ENCODE assay signal across 9 cellular contexts in genomic region chr7:151247016-151247580, GRCh38. TPM values are rescaled to one million over a fixed set of nuclear protein-coding genes. Genes with fewer than 3 reads are reported as not detected.
DNase-seq lines count a peak whose midpoint lies in the region; ATAC-seq and TF ChIP-seq lines count a peak whose summit lies in the region.
"Had no signal": no experiment of that assay in that cellular context is flagged by ENCODE, and none has a peak within 500 bp of the region (broad histone marks: within the 10 kb centered on the region; RNA-seq: fewer than 3 reads in every experiment).

No MANE protein-coding gene starts in this region.

- H3K4me1 Mint-ChIP-seq in activated naive CD8-positive, alpha-beta T cell (ENCODE audit: low read depth), result peaks cover 50% of the 10 kb centered on the region
- peaks cover 48% of the 10 kb centered on the region for H3K4me1 Mint-ChIP-seq in activated naive CD8-positive, alpha-beta T cell treated with anti-CD3 and anti-CD28 coated beads for 36 hours
- H3K4me1 Mint-ChIP-seq in naive thymus-derived CD4-positive, alpha-beta T cell, result peaks cover 40 to 70% (median 48%) of the 10 kb centered on the region in 7 donors
- H3K4me1 Mint-ChIP-seq in activated T-helper 1 cell treated with anti-CD3 and anti-CD28 coated beads, Interleukin-12 subunit alpha, Interleukin-12 subunit beta, Interleukin-2, Interleukin-4 antibody, amounts not matched to agents 30 ng/mL and 10 ng/mL and 1 ng/mL, durations not matched to agents 14 hours and 24 hours and 36 hours (ENCODE audit: low read depth), result peaks cover 35% of the 10 kb centered on the region

- H3K4me3 Mint-ChIP-seq in activated naive CD8-positive, alpha-beta T cell, result peak overlapping the region; percentile 30
- H3K4me3 Mint-ChIP-seq in activated naive CD8-positive, alpha-beta T cell treated with anti-CD3 and anti-CD28 coated beads for 36 hours, result no peak overlapping the region
- H3K4me3 Mint-ChIP-seq in naive thymus-derived CD4-positive, alpha-beta T cell, result peak overlapping the region in 7 of 10 donors; percentile 72 to 93 (median 86)
- H3K4me3 Mint-ChIP-seq in activated T-helper 1 cell treated with anti-CD3 and anti-CD28 coated beads, Interleukin-12 subunit alpha, Interleukin-12 subunit beta, Interleukin-2, Interleukin-4 antibody, amounts not matched to agents 30 ng/mL and 10 ng/mL and 1 ng/mL, durations not matched to agents 14 hours and 24 hours and 36 hours, result no peak overlapping the region

- H3K27me3 ChIP-seq in dorsolateral prefrontal cortex (no peaks in the 10 kb centered on the region), upper lobe of right lung (peaks cover 23% of the 10 kb centered on the region)
- H3K27me3 ChIP-seq in naive thymus-derived CD4-positive, alpha-beta T cell (ENCODE audit: control insufficient read depth in 2 of 2, insufficient read depth in 2 of 2, low read length in 2 of 2), result peaks cover 0 to 6% of the 10 kb centered on the region in 2 donors

- in situ Hi-C loops in KBM-7 (cut with MboI; ENCODE audit: low pct_unique_long_range_greater_than_20kb, low sequenced_read_pairs), result no loop called here

- H3K4me3 ChIP-seq in dorsolateral prefrontal cortex (peak overlapping the region in 46 of 59 donors; percentile 2 to 74 (median 65)), upper lobe of right lung (peak overlapping the region; percentile 61)
- H3K4me3 ChIP-seq in naive thymus-derived CD4-positive, alpha-beta T cell (ENCODE audit: low read length), result no peak overlapping the region

- H3K36me3 ChIP-seq in naive thymus-derived CD4-positive, alpha-beta T cell (ENCODE audit: control insufficient read depth in 2 of 3, insufficient read depth in 3 of 3, low read length in 3 of 3), result no peaks in the 10 kb centered on the region
- peaks cover 2% of the 10 kb centered on the region for H3K36me3 ChIP-seq in upper lobe of right lung

- no peaks in the 10 kb centered on the region for H3K9me3 ChIP-seq in naive thymus-derived CD4-positive, alpha-beta T cell (ENCODE audit: control insufficient read depth in 2 of 3, low read length in 3 of 3)
- H3K9me3 ChIP-seq in upper lobe of right lung, result no peaks in the 10 kb centered on the region

- H3K36me3 Mint-ChIP-seq in activated naive CD8-positive, alpha-beta T cell, result no peaks in the 10 kb centered on the region
- H3K36me3 Mint-ChIP-seq in activated naive CD8-positive, alpha-beta T cell treated with anti-CD3 and anti-CD28 coated beads for 36 hours, result no peaks in the 10 kb centered on the region
- H3K36me3 Mint-ChIP-seq in naive thymus-derived CD4-positive, alpha-beta T cell, result peaks cover 0 to 2% (median 0%) of the 10 kb centered on the region in 5 donors
- H3K36me3 Mint-ChIP-seq in activated T-helper 1 cell treated with anti-CD3 and anti-CD28 coated beads, Interleukin-12 subunit alpha, Interleukin-12 subunit beta, Interleukin-2, Interleukin-4 antibody, amounts not matched to agents 30 ng/mL and 10 ng/mL and 1 ng/mL, durations not matched to agents 14 hours and 24 hours and 36 hours (ENCODE audit: low read depth), result peaks cover 2% of the 10 kb centered on the region

- no peak for ATAC-seq in naive thymus-derived CD4-positive, alpha-beta T cell
- no peak for ATAC-seq in upper lobe of right lung

- H3K27ac ChIP-seq in dorsolateral prefrontal cortex, result peak overlapping the region in 44 of 59 donors; percentile 2 to 97 (median 88)
- no peak overlapping the region for H3K27ac ChIP-seq in naive thymus-derived CD4-positive, alpha-beta T cell (ENCODE audit: low read depth, low read length)
- no peak overlapping the region for H3K27ac ChIP-seq in upper lobe of right lung

- TF ChIP-seq CTCF in dorsolateral prefrontal cortex (IDR thresholded peaks at IDR 0.05 in 54 of 56, conservative IDR thresholded peaks at IDR 0.05 in 2 of 56; ENCODE audit: low read depth in 1 of 56, partially characterized antibody in 56 of 56) (no peak), upper lobe of right lung (IDR thresholded peaks at IDR 0.05) (no peak)

- H3K4me1 ChIP-seq in naive thymus-derived CD4-positive, alpha-beta T cell (ENCODE audit: control insufficient read depth in 2 of 2, insufficient read depth in 2 of 2, low read length in 2 of 2), result peaks cover 22 to 41% of the 10 kb centered on the region in 2 donors
- peaks cover 45% of the 10 kb centered on the region for H3K4me1 ChIP-seq in upper lobe of right lung

- DNase-seq in activated naive CD8-positive, alpha-beta T cell treated with anti-CD3 and anti-CD28 coated beads for 36 hours, result no peak
- peak in 2 of 10 donors; percentile 30 to 31 for DNase-seq in dorsolateral prefrontal cortex
- no peak for DNase-seq in naive thymus-derived CD4-positive, alpha-beta T cell
- no peak for DNase-seq in upper lobe of right lung
- DNase-seq in KBM-7, result no peak
- DNase-seq in activated T-helper 1 cell treated with anti-CD3 and anti-CD28 coated beads, Interleukin-12 subunit alpha, Interleukin-12 subunit beta, Interleukin-2, Interleukin-4 antibody, amounts not matched to agents 30 ng/mL and 10 ng/mL and 1 ng/mL, durations not matched to agents 14 hours and 24 hours and 36 hours (ENCODE audit: low spot score), result no peak
- DNase-seq in stimulated activated CD4-positive, alpha-beta T cell treated with anti-CD3 and anti-CD28 coated beads, Interleukin-12 subunit alpha, Interleukin-12 subunit beta, amount 100 ng/mL, for 4 hours, result no peak
- DNase-seq: activated naive CD4-positive, alpha-beta T cell treated with Interleukin-2 at 50 U/mL for 16 hours had no signal

- POLR2A ChIA-PET in naive thymus-derived CD4-positive, alpha-beta T cell (lab: Charles Lee), result interaction anchor here (0.6 kb wide), 1 partner anchor 18 kb away, joined by 4 read pairs; no protein-coding TSS in a partner anchor

- H3K27me3 Mint-ChIP-seq in activated naive CD8-positive, alpha-beta T cell, result no peaks in the 10 kb centered on the region
- H3K27me3 Mint-ChIP-seq in activated naive CD8-positive, alpha-beta T cell treated with anti-CD3 and anti-CD28 coated beads for 36 hours, result peaks cover 45% of the 10 kb centered on the region
- peaks cover 20 to 59% (median 38%) of the 10 kb centered on the region in 5 donors for H3K27me3 Mint-ChIP-seq in naive thymus-derived CD4-positive, alpha-beta T cell
- peaks cover 52% of the 10 kb centered on the region for H3K27me3 Mint-ChIP-seq in activated T-helper 1 cell treated with anti-CD3 and anti-CD28 coated beads, Interleukin-12 subunit alpha, Interleukin-12 subunit beta, Interleukin-2, Interleukin-4 antibody, amounts not matched to agents 30 ng/mL and 10 ng/mL and 1 ng/mL, durations not matched to agents 14 hours and 24 hours and 36 hours (ENCODE audit: insufficient read depth)

- intact Hi-C loops in dorsolateral prefrontal cortex (cut with DNase I) (loop anchor here in 1 of 2 donors (2.0 kb wide), 1 partner anchor 56 kb away; no protein-coding TSS in a partner anchor), upper lobe of right lung (cut with DNase I) (loop anchor here (10.0 kb wide), 1 partner anchor 58 kb away; no protein-coding TSS in a partner anchor)
- intact Hi-C loops in naive thymus-derived CD4-positive, alpha-beta T cell (cut with micrococcal nuclease), result loop anchor here in 1 of 2 donors (5.0 kb wide), 1 partner anchor 630 kb away; the partner anchor contains the start of gene PRKAG2
- intact Hi-C loops in activated T-helper 1 cell treated with anti-CD3 and anti-CD28 coated beads, Interleukin-12 subunit alpha, Interleukin-12 subunit beta, Interleukin-2, Interleukin-4 antibody, amounts not matched to agents 30 ng/mL and 10 ng/mL and 1 ng/mL, durations not matched to agents 14 hours and 24 hours and 36 hours (cut with micrococcal nuclease), result loop anchor here (5.0 kb wide), 1 partner anchor 270 kb away; the partner anchor contains the start of gene RHEB

- H3K27ac Mint-ChIP-seq in activated naive CD8-positive, alpha-beta T cell, result no peak overlapping the region
- no peak overlapping the region for H3K27ac Mint-ChIP-seq in activated naive CD8-positive, alpha-beta T cell treated with anti-CD3 and anti-CD28 coated beads for 36 hours
- H3K27ac Mint-ChIP-seq in naive thymus-derived CD4-positive, alpha-beta T cell, result no peak overlapping the region
- H3K27ac Mint-ChIP-seq in activated T-helper 1 cell treated with anti-CD3 and anti-CD28 coated beads, Interleukin-12 subunit alpha, Interleukin-12 subunit beta, Interleukin-2, Interleukin-4 antibody, amounts not matched to agents 30 ng/mL and 10 ng/mL and 1 ng/mL, durations not matched to agents 14 hours and 24 hours and 36 hours, result no peak overlapping the region

- no peaks in the 10 kb centered on the region for H3K9me3 Mint-ChIP-seq in activated naive CD8-positive, alpha-beta T cell (ENCODE audit: low read depth)
- no peaks in the 10 kb centered on the region for H3K9me3 Mint-ChIP-seq in activated naive CD8-positive, alpha-beta T cell treated with anti-CD3 and anti-CD28 coated beads for 36 hours
- H3K9me3 Mint-ChIP-seq in naive thymus-derived CD4-positive, alpha-beta T cell, result no peaks in the 10 kb centered on the region
- no peaks in the 10 kb centered on the region for H3K9me3 Mint-ChIP-seq in activated T-helper 1 cell treated with anti-CD3 and anti-CD28 coated beads, Interleukin-12 subunit alpha, Interleukin-12 subunit beta, Interleukin-2, Interleukin-4 antibody, amounts not matched to agents 30 ng/mL and 10 ng/mL and 1 ng/mL, durations not matched to agents 14 hours and 24 hours and 36 hours

- CTCF ChIA-PET in naive thymus-derived CD4-positive, alpha-beta T cell (lab: Charles Lee), result interaction anchor here (0.6 kb wide), 1 partner anchor 18 kb away, joined by 4 read pairs; no protein-coding TSS in a partner anchor

RNA-seq across cellular contexts. Expression of gene SMARCD3, which starts 1.4 kb away (rescaled TPM):
- 1 to 10 TPM; 4.1 to 4.3 TPM for total RNA-seq in activated naive CD8-positive, alpha-beta T cell treated with anti-CD3 and anti-CD28 coated beads for 36 hours
- total RNA-seq in dorsolateral prefrontal cortex (100 to 1,000 TPM in 117 of 120 experiments, 10 to 100 TPM in 3; 80.4 to 252 (median 137) TPM), upper lobe of right lung (61.5 TPM)
- 10 to 100 TPM in 2 of 5 experiments, 1 to 10 TPM in 3; 3.8 to 45.5 (median 5.1) TPM for total RNA-seq in naive thymus-derived CD4-positive, alpha-beta T cell
- polyA plus RNA-seq in naive thymus-derived CD4-positive, alpha-beta T cell, result 1 to 10 TPM; 4.0 to 8.9 TPM
- total RNA-seq in activated T-helper 1 cell treated with anti-CD3 and anti-CD28 coated beads, Interleukin-12 subunit alpha, Interleukin-12 subunit beta, Interleukin-2, Interleukin-4 antibody, amounts not matched to agents 30 ng/mL and 10 ng/mL and 1 ng/mL, durations not matched to agents 14 hours and 24 hours and 36 hours, result 2.4 and 3.1 TPM in 2 replicates

RNA-seq across cellular contexts. Expression of gene CHPF2, which starts 14.8 kb away (rescaled TPM):
- 10 to 100 TPM; 24.5 to 25.1 TPM for total RNA-seq in activated naive CD8-positive, alpha-beta T cell treated with anti-CD3 and anti-CD28 coated beads for 36 hours
- 10 to 100 TPM; 23.2 to 51.4 (median 35.6) TPM for total RNA-seq in dorsolateral prefrontal cortex
- 10 to 100 TPM; 32.3 to 45.8 (median 42.8) TPM for total RNA-seq in naive thymus-derived CD4-positive, alpha-beta T cell
- polyA plus RNA-seq in naive thymus-derived CD4-positive, alpha-beta T cell, result 10 to 100 TPM; 17.4 to 27.3 TPM
- total RNA-seq in upper lobe of right lung, result 37.2 TPM
- 45.6 and 48.5 TPM in 2 replicates for total RNA-seq in activated T-helper 1 cell treated with anti-CD3 and anti-CD28 coated beads, Interleukin-12 subunit alpha, Interleukin-12 subunit beta, Interleukin-2, Interleukin-4 antibody, amounts not matched to agents 30 ng/mL and 10 ng/mL and 1 ng/mL, durations not matched to agents 14 hours and 24 hours and 36 hours

RNA-seq across cellular contexts. Expression of gene ABCF2, which starts 20.1 kb away (rescaled TPM):
- total RNA-seq in activated naive CD8-positive, alpha-beta T cell treated with anti-CD3 and anti-CD28 coated beads for 36 hours, result 10 to 100 TPM; 85.2 to 87.5 TPM
- total RNA-seq in dorsolateral prefrontal cortex (10 to 100 TPM; 21.6 to 63.3 (median 47.2) TPM), upper lobe of right lung (26.3 TPM)
- 10 to 100 TPM; 17.2 to 37.8 (median 27.7) TPM for total RNA-seq in naive thymus-derived CD4-positive, alpha-beta T cell
- polyA plus RNA-seq in naive thymus-derived CD4-positive, alpha-beta T cell, result 10 to 100 TPM; 27.1 to 47.5 TPM
- total RNA-seq in activated T-helper 1 cell treated with anti-CD3 and anti-CD28 coated beads, Interleukin-12 subunit alpha, Interleukin-12 subunit beta, Interleukin-2, Interleukin-4 antibody, amounts not matched to agents 30 ng/mL and 10 ng/mL and 1 ng/mL, durations not matched to agents 14 hours and 24 hours and 36 hours, result 81.7 and 85.4 TPM in 2 replicates

RNA-seq across cellular contexts. Expression of gene H2BK1, which starts 36.8 kb away (rescaled TPM):
- total RNA-seq in activated naive CD8-positive, alpha-beta T cell treated with anti-CD3 and anti-CD28 coated beads for 36 hours, result not detected
- total RNA-seq in dorsolateral prefrontal cortex, result 1 to 10 TPM in 5 of 120 experiments, not detected in 115; 1.5 to 3.0 (median 1.6) TPM
- 1 to 10 TPM; 1.8 to 6.4 (median 1.9) TPM for total RNA-seq in naive thymus-derived CD4-positive, alpha-beta T cell
- polyA plus RNA-seq in naive thymus-derived CD4-positive, alpha-beta T cell, result not detected
- total RNA-seq in upper lobe of right lung, result not detected
- total RNA-seq in activated T-helper 1 cell treated with anti-CD3 and anti-CD28 coated beads, Interleukin-12 subunit alpha, Interleukin-12 subunit beta, Interleukin-2, Interleukin-4 antibody, amounts not matched to agents 30 ng/mL and 10 ng/mL and 1 ng/mL, durations not matched to agents 14 hours and 24 hours and 36 hours, result not detected in 2 replicates

Comparison
In these comparisons a context has a peak if more than half of its experiments do, and no peak if none do; other contexts are left out.
1. H3K4me3 Mint-ChIP-seq: peak in activated naive CD8-positive, alpha-beta T cell (single experiment) and naive thymus-derived CD4-positive, alpha-beta T cell (7 of 10); none in activated naive CD8-positive, alpha-beta T cell treated with anti-CD3 and anti-CD28 coated beads for 36 hours (single experiment) and activated T-helper 1 cell treated with anti-CD3 and anti-CD28 coated beads, Interleukin-12 subunit alpha, Interleukin-12 subunit beta, Interleukin-2, Interleukin-4 antibody, amounts not matched to agents 30 ng/mL and 10 ng/mL and 1 ng/mL, durations not matched to agents 14 hours and 24 hours and 36 hours (single experiment).
2. H3K27ac ChIP-seq: peak in dorsolateral prefrontal cortex (44 of 59); none in naive thymus-derived CD4-positive, alpha-beta T cell (single experiment) and upper lobe of right lung (single experiment).